In the genomic region with DNA sequence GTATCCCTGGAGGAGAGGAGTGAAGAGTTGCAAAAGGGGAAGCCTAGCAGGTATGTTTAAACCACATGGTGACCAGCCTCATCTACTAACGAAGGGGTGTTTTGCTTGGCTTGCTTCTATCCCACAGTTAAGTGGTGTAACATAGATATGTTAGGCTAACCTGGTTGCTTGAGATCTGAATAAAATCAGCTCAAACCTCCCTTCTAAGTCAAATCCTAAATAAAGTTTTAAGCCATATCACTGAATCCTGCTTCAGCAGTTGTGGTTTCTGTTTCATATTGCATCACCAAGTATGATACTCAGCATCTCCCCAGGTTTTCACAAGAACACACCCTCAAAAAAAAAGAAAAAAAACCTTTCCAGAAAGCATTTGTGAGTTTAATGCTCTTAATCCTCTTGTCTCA, we compare ENCODE assay signal across 14 cellular contexts.
A peak's percentile ranks its signal among the peaks of the same experiment; 100 is the strongest.
DNase-seq lines count a peak whose midpoint lies in the region; ATAC-seq lines count a peak whose summit lies in the region.
"Had no signal": no experiment of that assay in that cellular context is flagged by ENCODE, and none has a peak within 500 bp of the region (broad histone marks: within the 10 kb centered on the region; RNA-seq: fewer than 3 reads in every experiment).

No MANE protein-coding gene starts in this region.

- CTCF ChIA-PET in activated CD8-positive, alpha-beta T cell treated with anti-CD3 and anti-CD28 coated beads, Interleukin-2, amount 10 ng/mL, durations not matched to agents 7 days and 5 days (lab: Charles Lee): no interaction called here

- POLR2A ChIA-PET in activated CD8-positive, alpha-beta T cell treated with anti-CD3 and anti-CD28 coated beads, Interleukin-2, amount 10 ng/mL, durations not matched to agents 7 days and 5 days (lab: Charles Lee): no interaction called here

- no peak overlapping the region for H2AFZ ChIP-seq in mesenchymal stem cell (ENCODE audit: low read depth, low read length)

- peaks cover 6% of the 10 kb centered on the region for H3K79me1 ChIP-seq in mesenchymal stem cell (replicated peaks; ENCODE audit: low read length, poor library complexity, severe bottlenecking)

- H3K4me1 Mint-ChIP-seq in activated CD8-positive, alpha-beta T cell treated with anti-CD3 and anti-CD28 coated beads, Interleukin-2, amount 10 ng/mL, durations not matched to agents 7 days and 5 days (ENCODE audit: low read depth): peaks cover 7% of the 10 kb centered on the region

- no peaks in the 10 kb centered on the region for H3K9me3 ChIP-seq in mesenchymal stem cell (ENCODE audit: control insufficient read depth, low read length)

- H2AK5ac ChIP-seq in mesenchymal stem cell (ENCODE audit: low read length, severe bottlenecking): peak overlapping the region; percentile 80

- WGBS in mesenchymal stem cell: no CpG with 5 or more reads among the region's 1 CpG

- no peaks in the 10 kb centered on the region for H3K36me3 Mint-ChIP-seq in activated CD8-positive, alpha-beta T cell treated with anti-CD3 and anti-CD28 coated beads, Interleukin-2, amount 10 ng/mL, durations not matched to agents 7 days and 5 days (ENCODE audit: low read depth)

- no peak overlapping the region for H2BK12ac ChIP-seq in mesenchymal stem cell (ENCODE audit: low read length in 2 of 2)

- H2BK120ac ChIP-seq in mesenchymal stem cell (ENCODE audit: low read depth, low read length): no peak overlapping the region

- no peak overlapping the region for H2BK15ac ChIP-seq in mesenchymal stem cell (ENCODE audit: low read depth, poor library complexity, severe bottlenecking)

- no peaks in the 10 kb centered on the region for H3K4me1 ChIP-seq in mesenchymal stem cell (ENCODE audit: control insufficient read depth, insufficient read depth, low read depth, low read length)

- H4K8ac ChIP-seq in mesenchymal stem cell (ENCODE audit: low read length): no peak overlapping the region

- H4K91ac ChIP-seq in mesenchymal stem cell (ENCODE audit: low read length): no peak overlapping the region

- no peak for ATAC-seq in activated CD8-positive, alpha-beta T cell treated with anti-CD3 and anti-CD28 coated beads, Interleukin-2, amount 10 ng/mL, durations not matched to agents 7 days and 5 days
- ATAC-seq in HG02840 (IDR thresholded peaks at IDR 0.05; ENCODE audit: low FRiP score, unreplicated experiment) (no peak), HG03159 (IDR thresholded peaks at IDR 0.05; ENCODE audit: unreplicated experiment) (no peak), Right ventricle myocardium inferior (no peak)

- DNase-seq in EH (ENCODE audit: low read depth) (peak; percentile 21), H4 (ENCODE audit: low spot score) (peak; percentile 6), mesenchymal stem cell (peak; percentile 49), NAMALWA (ENCODE audit: low spot score) (no peak), Right ventricle myocardium inferior (ENCODE audit: missing footprints) (no peak)
- no peak for DNase-seq in activated CD8-positive, alpha-beta T cell treated with anti-CD3 and anti-CD28 coated beads, Interleukin-2, amount 10 ng/mL, durations not matched to agents 7 days and 5 days
- DNase-seq: activated CD8-positive, alpha-beta memory T cell treated with anti-CD3 and anti-CD28 coated beads for 24 hours; endodermal cell; NCI-H1417 treated with DMSO at 0.1 percent for 48 hours; NCI-H774; posterior cingulate gyrus; stimulated activated naive CD4-positive, alpha-beta T cell treated with Interleukin-2 at 50 U/mL for 16 hours had no signal

- H3K4me2 ChIP-seq in mesenchymal stem cell (ENCODE audit: low read length, poor library complexity, severe bottlenecking): no peak overlapping the region

- no peak overlapping the region for H2BK5ac ChIP-seq in mesenchymal stem cell (ENCODE audit: low read depth, low read length, poor library complexity, severe bottlenecking)

- no peak overlapping the region for H3K27ac ChIP-seq in mesenchymal stem cell (ENCODE audit: low read length, poor library complexity, severe bottlenecking)

- H3K27me3 Mint-ChIP-seq in activated CD8-positive, alpha-beta T cell treated with anti-CD3 and anti-CD28 coated beads, Interleukin-2, amount 10 ng/mL, durations not matched to agents 7 days and 5 days (ENCODE audit: low read depth): no peaks in the 10 kb centered on the region

- H3K14ac ChIP-seq in mesenchymal stem cell (ENCODE audit: low read length in 2 of 2): no peak overlapping the region

- H3K4me3 Mint-ChIP-seq in activated CD8-positive, alpha-beta T cell treated with anti-CD3 and anti-CD28 coated beads, Interleukin-2, amount 10 ng/mL, durations not matched to agents 7 days and 5 days: peak overlapping the region; percentile 3
- H3K4me3 Mint-ChIP-seq: endodermal cell had no signal

- peak overlapping the region; percentile 14 for H3K9ac ChIP-seq in mesenchymal stem cell (ENCODE audit: low read length)

- intact Hi-C loops in Right ventricle myocardium inferior (cut with DNase I): no loop called here

- H3K9me3 Mint-ChIP-seq in activated CD8-positive, alpha-beta T cell treated with anti-CD3 and anti-CD28 coated beads, Interleukin-2, amount 10 ng/mL, durations not matched to agents 7 days and 5 days (ENCODE audit: insufficient read depth): no peaks in the 10 kb centered on the region
- H3K9me3 Mint-ChIP-seq: endodermal cell had no signal

- H3K4ac ChIP-seq in mesenchymal stem cell (ENCODE audit: low read depth in 1 of 2, low read length in 2 of 2): no peak overlapping the region

- no peaks in the 10 kb centered on the region for H3K36me3 ChIP-seq in mesenchymal stem cell (ENCODE audit: control insufficient read depth in 1 of 2, insufficient read depth in 2 of 2, low read depth in 1 of 2, low read length in 2 of 2)

- no peak overlapping the region for H3K27ac Mint-ChIP-seq in activated CD8-positive, alpha-beta T cell treated with anti-CD3 and anti-CD28 coated beads, Interleukin-2, amount 10 ng/mL, durations not matched to agents 7 days and 5 days
- H3K27ac Mint-ChIP-seq: endodermal cell had no signal

- H3K27me3 ChIP-seq in mesenchymal stem cell (ENCODE audit: control insufficient read depth in 1 of 2, insufficient read depth in 1 of 2, low read length in 2 of 2): no peaks in the 10 kb centered on the region

- H3K18ac ChIP-seq in mesenchymal stem cell (ENCODE audit: low read depth in 1 of 2, low read length in 2 of 2): peak overlapping the region in 1 of 2 experiments; percentile 57

- H3K4me3 ChIP-seq in mesenchymal stem cell (ENCODE audit: insufficient read depth in 1 of 2, low read depth in 1 of 2, low read length in 2 of 2): no peak overlapping the region

- no peak overlapping the region for H3K23ac ChIP-seq in mesenchymal stem cell (ENCODE audit: low read length in 2 of 2)

Comparison
In these comparisons a context has a peak if more than half of its experiments do, and no peak if none do; other contexts are left out.
1. DNase-seq: peak in EH (single experiment), H4 (single experiment) and mesenchymal stem cell (single experiment); none in activated CD8-positive, alpha-beta T cell treated with anti-CD3 and anti-CD28 coated beads, Interleukin-2, amount 10 ng/mL, durations not matched to agents 7 days and 5 days (single experiment), NAMALWA (single experiment) and Right ventricle myocardium inferior (single experiment).